In the genomic region with DNA sequence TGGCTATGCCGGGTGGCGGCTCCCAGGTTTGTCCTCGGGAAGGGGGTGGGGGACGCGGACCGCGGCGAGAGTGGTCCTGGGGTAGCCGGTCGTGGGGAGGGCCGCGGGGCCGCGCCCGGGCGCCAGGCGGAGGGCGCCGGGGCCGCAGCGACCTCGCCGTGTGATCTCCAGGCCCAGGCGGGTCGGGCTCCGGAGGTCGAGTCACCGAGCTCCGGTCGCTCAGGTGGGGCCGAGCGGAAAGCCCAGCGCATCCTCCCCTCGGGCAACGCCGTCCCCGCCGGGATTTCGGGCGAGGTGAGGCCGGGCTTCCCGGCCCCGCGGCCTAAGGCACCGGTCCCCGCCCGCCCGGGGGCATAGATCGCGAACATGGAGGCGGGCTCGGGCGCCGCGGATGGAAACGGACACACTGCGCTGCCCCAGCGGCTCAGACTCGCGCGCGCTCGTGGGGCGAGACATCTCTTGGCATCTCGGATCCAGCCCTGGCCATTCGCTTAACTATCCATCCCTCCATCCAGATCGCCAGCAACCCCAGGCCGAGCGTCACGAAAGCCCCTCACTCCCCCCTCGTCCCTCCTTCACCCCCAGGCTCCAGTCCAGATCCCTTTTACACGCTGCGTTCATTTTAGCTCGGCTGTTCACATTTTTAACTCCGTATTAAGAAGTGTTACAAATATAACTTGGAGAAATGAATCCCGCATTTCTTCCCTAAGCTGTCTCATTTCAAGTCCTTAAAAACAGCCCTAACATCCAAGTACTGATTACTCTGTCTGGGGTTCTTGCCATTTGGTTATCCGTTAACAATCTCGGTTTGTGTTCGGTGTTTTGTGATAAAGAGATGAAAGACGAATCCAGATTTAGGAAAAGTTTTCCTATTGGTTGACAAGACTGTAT, we compare ENCODE assay signal across 8 cellular contexts. TPM values are rescaled to one million over a fixed set of nuclear protein-coding genes. Genes with fewer than 3 reads are reported as not detected.
DNase-seq lines count a peak whose midpoint lies in the region; ATAC-seq, FAIRE-seq and TF ChIP-seq lines count a peak whose summit lies in the region.

No MANE protein-coding gene starts in this region.

- peak; percentile 64 for TF ChIP-seq POLR2A in GM12878 (IDR thresholded peaks at IDR 0.05; ENCODE audit: low read depth, low read length)

- peak overlapping the region; percentile 77 for H3K9ac ChIP-seq in NT2/D1 (ENCODE audit: insufficient read length, low read depth)
- H3K9ac ChIP-seq in GM12878 (ENCODE audit: control insufficient read depth, insufficient read depth, low read length) = peak overlapping the region; percentile 78

- peak overlapping the region; percentile 44 to 79 (median 56) for H3K4me3 Mint-ChIP-seq in CD4-positive, alpha-beta memory T cell

- H3K9me3 Mint-ChIP-seq in CD4-positive, alpha-beta memory T cell = peaks cover 0 to 5% (median 0%) of the 10 kb centered on the region in 8 donors

- no TSS peak for BruUV-seq in GM12878 (replicated peaks; lab: Mats Ljungman, UMichigan)

- H3K36me3 Mint-ChIP-seq in CD4-positive, alpha-beta memory T cell = no peaks in the 10 kb centered on the region

- WGBS in GM12878 (ENCODE audit: insufficient coverage, insufficient replicate concordance, low lambda C conversion rate, missing lambda C conversion rate) = 4% methylated on average over 49 of the region's 80 CpGs

- H3K79me2 ChIP-seq in GM12878 (ENCODE audit: control insufficient read depth, insufficient read depth, low read length) = peaks cover 55% of the 10 kb centered on the region

- POLR2A ChIA-PET in CD4-positive, alpha-beta memory T cell (lab: Charles Lee; ENCODE audit: partially characterized antibody) = no interaction called here
- POLR2A ChIA-PET in GM12878 (lab: Charles Lee) = interaction anchor here (0.6 to 4.4 kb wide), 11 partner anchors 16 to 139 kb away, joined by 3 to 28 read pairs (median 6); no protein-coding TSS in a partner anchor

- peak; percentile 21 for ATAC-seq in GM19025 (IDR thresholded peaks at IDR 0.05; ENCODE audit: low read depth, unreplicated experiment)
- ATAC-seq in HG03139 (IDR thresholded peaks at IDR 0.05; ENCODE audit: unreplicated experiment) = peak; percentile 13
- ATAC-seq in GM12878 = peak; percentile 12
- ATAC-seq in GM18870 (IDR thresholded peaks at IDR 0.05; ENCODE audit: unreplicated experiment) = no peak

- no peaks in the 10 kb centered on the region for H4K20me1 ChIP-seq in GM12878 (ENCODE audit: control insufficient read depth, insufficient read depth)

- no peaks in the 10 kb centered on the region for H3K36me3 ChIP-seq in CD4-positive, alpha-beta memory T cell (ENCODE audit: insufficient read depth, low read length)
- H3K36me3 ChIP-seq in NT2/D1 (ENCODE audit: insufficient read depth, insufficient read length, low read length) (no peaks in the 10 kb centered on the region), GM12878 (ENCODE audit: control insufficient read depth in 2 of 2, insufficient read depth in 2 of 2, low read length in 1 of 2) (no peaks in the 10 kb centered on the region)

- TF ChIP-seq RAD21 in GM12878 (IDR thresholded peaks at IDR 0.05; ENCODE audit: insufficient read depth, low read depth, low read length) = no peak

- H3K4me2 ChIP-seq in GM12878 (ENCODE audit: control insufficient read depth, insufficient read depth) = peak overlapping the region; percentile 64

- H3K27ac Mint-ChIP-seq in CD4-positive, alpha-beta memory T cell = no peak overlapping the region

- no peak for TF ChIP-seq CTCF in GM12878 (IDR thresholded peaks at IDR 0.05 in 2 of 3, conservative IDR thresholded peaks at IDR 0.05 in 1 of 3; ENCODE audit: control insufficient read depth in 2 of 3, extremely low read depth in 1 of 3, insufficient read depth in 1 of 3, low read depth in 3 of 3, low read length in 3 of 3)

- TF ChIP-seq EP300 in GM12878 (IDR thresholded peaks at IDR 0.05; ENCODE audit: borderline replicate concordance in 1 of 2, control insufficient read depth in 1 of 2, low read depth in 2 of 2, low read length in 2 of 2) = no peak; a peak in 1 of 4 replicates

- H3K4me1 ChIP-seq in CD4-positive, alpha-beta memory T cell (ENCODE audit: insufficient read depth, low read length) = peaks cover 8% of the 10 kb centered on the region
- H3K4me1 ChIP-seq in NT2/D1 (ENCODE audit: insufficient read depth, insufficient read length) = no peaks in the 10 kb centered on the region
- peaks cover 19% of the 10 kb centered on the region for H3K4me1 ChIP-seq in GM12878 (ENCODE audit: control insufficient read depth, insufficient read depth, low read length)

- H3K4me1 Mint-ChIP-seq in CD4-positive, alpha-beta memory T cell = peaks cover 5 to 18% (median 11%) of the 10 kb centered on the region in 4 donors

- no peak for FAIRE-seq in GM12878 (lab: Jason Lieb, UNC)

- H3K9me3 ChIP-seq in CD4-positive, alpha-beta memory T cell (ENCODE audit: control insufficient read depth in 1 of 2, low read length in 2 of 2) = no peaks in the 10 kb centered on the region
- H3K9me3 ChIP-seq in NT2/D1 (ENCODE audit: insufficient read depth, low read length) = no peaks in the 10 kb centered on the region
- H3K9me3 ChIP-seq in GM12878 (replicated peaks; ENCODE audit: control insufficient read depth, insufficient read depth, low read length) = no peaks in the 10 kb centered on the region; the same call in 2 of the 3 replicates

- RAD21 ChIA-PET in GM12878 (lab: Charles Lee; ENCODE audit: unreplicated experiment) = interaction anchor here (0.7 to 10.0 kb wide), 8 partner anchors 16 to 147 kb away, joined by 3 to 52 read pairs (median 12); no protein-coding TSS in a partner anchor

- H3K27ac ChIP-seq in CD4-positive, alpha-beta memory T cell (ENCODE audit: low read depth, low read length) = no peak overlapping the region
- H3K27ac ChIP-seq in GM12878 (ENCODE audit: control insufficient read depth, insufficient read depth) = peak overlapping the region; percentile 75

- H3K4me3 ChIP-seq in CD4-positive, alpha-beta memory T cell (ENCODE audit: low read length in 2 of 2) = peak overlapping the region in 1 of 2 donors; percentile 38
- H3K4me3 ChIP-seq in NT2/D1 (ENCODE audit: insufficient read length, low read depth) = peak overlapping the region; percentile 66
- peak overlapping the region; percentile 72 for H3K4me3 ChIP-seq in GM12878
- H3K4me3 ChIP-seq in iPS-11a (ENCODE audit: low read depth, low read length) = peak overlapping the region; percentile 77

- in situ Hi-C loops in GM12878 (cut with MboI) = no loop called here

- CTCF ChIA-PET in CD4-positive, alpha-beta memory T cell (lab: Charles Lee; ENCODE audit: partially characterized antibody) = no interaction called here
- CTCF ChIA-PET in GM12878 (lab: Yijun Ruan, JAX) = interaction anchor here (0.7 to 4.1 kb wide), 7 partner anchors 16 to 147 kb away, joined by 3 to 22 read pairs (median 3); no protein-coding TSS in a partner anchor

- peaks cover 33 to 39% of the 10 kb centered on the region in 2 donors for H3K27me3 Mint-ChIP-seq in CD4-positive, alpha-beta memory T cell

- SMC1A ChIA-PET in GM12878 (lab: Charles Lee; ENCODE audit: uncharacterized antibody, unreplicated experiment) = interaction anchor here (1.1 to 15.9 kb wide), 9 partner anchors 16 to 149 kb away, joined by 3 to 214 read pairs (median 7); no protein-coding TSS in a partner anchor

- H2AFZ ChIP-seq in GM12878 (ENCODE audit: control insufficient read depth, low read depth, low read length) = peak overlapping the region; percentile 61

- H3K27me3 ChIP-seq in CD4-positive, alpha-beta memory T cell (ENCODE audit: insufficient read depth, low read length) = peaks cover 33% of the 10 kb centered on the region
- peaks cover 18% of the 10 kb centered on the region for H3K27me3 ChIP-seq in NT2/D1 (ENCODE audit: insufficient read depth, insufficient read length)
- no peaks in the 10 kb centered on the region for H3K27me3 ChIP-seq in GM12878 (replicated peaks in 1 of 2; ENCODE audit: control insufficient read depth in 2 of 2, insufficient read depth in 2 of 2, low read length in 1 of 2)

- intact Hi-C loops in CD4-positive, alpha-beta memory T cell (cut with micrococcal nuclease) = no loop called here
- intact Hi-C loops in GM12878 (cut with micrococcal nuclease; ENCODE audit: unreplicated experiment) = loop anchor here (1.0 to 10.0 kb wide), 3 partner anchors 66 to 341 kb away; no protein-coding TSS in a partner anchor

- DNase-seq in CD4-positive, alpha-beta memory T cell = no peak
- DNase-seq in NT2/D1 (ENCODE audit: low read depth, low spot score) (peak; percentile 20), GM12878 (ENCODE audit: low read depth, low spot score) (no peak), putamen (ENCODE audit: low spot score) (peak; percentile 75)

TF ChIP-seq in GM12878, 131 proteins besides CTCF, POLR2A, EP300 and RAD21 (continues in another document):
- TF ChIP-seq RCOR1 (conservative IDR thresholded peaks at IDR 0.05; ENCODE audit: low read depth, low read length) = 0 out of 2 replicates have a peak, but pooled peaks have one; percentile 39
- peak; percentile 59; the same call in 1 of the 2 replicates for TF ChIP-seq IKZF1 (conservative IDR thresholded peaks at IDR 0.05)
- TF ChIP-seq DPF2 (IDR thresholded peaks at IDR 0.05) = peak; percentile 77; the same call in 1 of the 2 replicates

RNA-seq across cellular contexts. Expression of a gene that starts 0.5 kb away (rescaled TPM):
- under 1 TPM; 0.17 TPM for total RNA-seq in CD4-positive, alpha-beta memory T cell
- not detected for polyA plus RNA-seq in CD4-positive, alpha-beta memory T cell
- total RNA-seq in GM12878 (2013; cell fraction: nucleolus; rRNA removed) = 85.3 and 89.4 TPM in 2 replicates
- 4.5 and 5.2 TPM in 2 replicates for total RNA-seq in GM12878 (2014; rRNA removed)
- 4.3 and 4.8 TPM in 2 replicates for total RNA-seq in GM12878 (2014; rRNA removed; fragmentation: Illumina TruSeq; extraction: Trizol)
- total RNA-seq in GM12878 (2021) = 6.9 and 7.4 TPM in 2 replicates
- 2.3 TPM for polyA plus RNA-seq in GM12878 (2011; ENCODE audit: low read depth)
- 31.0 and 33.4 TPM in 2 replicates for polyA plus RNA-seq in GM12878 (2011; rRNA removed)
- 16.3 and 20.0 TPM in 2 replicates for polyA plus RNA-seq in GM12878 (2011; cell fraction: cytosol; rRNA removed)
- 50.0 and 63.9 TPM in 2 replicates for polyA plus RNA-seq in GM12878 (2011; cell fraction: nucleus; rRNA removed)
- polyA plus RNA-seq in GM12878 (2012) = 3.6 and 6.9 TPM in 2 replicates
- polyA plus RNA-seq in GM12878 (2014; fragmentation: Illumina TruSeq; extraction: Trizol) = 5.0 and 6.1 TPM in 2 replicates
- polyA plus RNA-seq in GM12878 (2014; fragmentation: Nextera tagmentation; extraction: Ambion mirVana) = under 1 TPM; 0.31 to 0.68 TPM
- polyA plus RNA-seq in GM12878 (2014; rRNA removed) = 2.7 and 3.0 TPM in 2 replicates
- polyA plus RNA-seq in GM12878 (2016; fragmentation: Nextera tagmentation; extraction: Ambion mirVana) = under 1 TPM; 0.47 to 0.88 TPM
- 48.1 and 60.4 TPM in 2 replicates for polyA minus RNA-seq in GM12878 (2011; rRNA and poly(A)+ RNA removed)
- polyA minus RNA-seq in GM12878 (2011; cell fraction: cytosol; rRNA and poly(A)+ RNA removed) = 12.0 and 14.9 TPM in 2 replicates
- polyA minus RNA-seq in GM12878 (2011; cell fraction: nucleus; rRNA and poly(A)+ RNA removed) = 34.0 and 40.4 TPM in 2 replicates

Comparison
In these comparisons a context has a peak if more than half of its experiments do, and no peak if none do; other contexts are left out.
1. DNase-seq: peak in NT2/D1 (single experiment) and putamen (single experiment); none in CD4-positive, alpha-beta memory T cell (0 of 5) and GM12878 (single experiment).
2. RNA of a gene that starts 0.5 kb away (total RNA-seq): 4.3 to 89.4 TPM in GM12878; 0.17 TPM in CD4-positive, alpha-beta memory T cell; every median in the first group is over 4 times any median in the second.